ENCODE assay signal across 8 cellular contexts in the genomic region with DNA sequence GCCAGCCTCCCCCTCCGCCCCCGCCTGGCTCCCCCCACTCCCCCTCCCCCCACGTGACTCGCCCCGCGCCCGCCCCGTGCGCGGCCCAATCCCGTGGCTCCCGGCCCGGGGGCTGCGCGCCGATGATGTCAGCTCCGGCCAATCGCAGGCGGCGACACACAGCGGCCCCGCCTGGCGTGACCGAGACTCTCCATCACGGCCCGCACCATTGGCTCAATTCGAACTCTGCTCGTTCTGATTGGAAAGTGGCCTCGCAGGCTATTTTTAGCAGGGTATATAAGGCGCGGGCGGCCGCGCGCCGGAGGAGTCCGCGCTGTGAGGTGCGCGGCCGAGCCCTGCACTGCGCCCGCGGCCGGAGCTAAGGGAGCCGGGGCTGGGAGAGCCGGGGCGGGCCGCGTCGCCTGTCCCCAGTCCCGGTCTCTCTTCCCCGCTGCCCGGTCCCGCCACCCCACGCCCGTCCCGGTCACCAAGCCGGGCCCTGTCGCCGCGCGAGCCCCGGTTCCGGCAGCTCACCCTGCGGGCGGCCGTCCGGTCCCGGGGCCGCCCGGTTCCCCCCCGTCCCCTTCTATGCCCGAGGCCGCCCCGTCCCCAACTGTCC.
DNase-seq lines count a peak whose midpoint lies in the region; ATAC-seq lines count a peak whose summit lies in the region.

No MANE protein-coding gene starts in this region.

- H3K27ac ChIP-seq in caudate nucleus (ENCODE audit: low read depth, low read length) = peak overlapping the region; percentile 98

- DNase-seq in AML-193 (lab: John Stamatoyannopoulos, UW) (peak; percentile 87 to 92), NCI-H345 (lab: John Stamatoyannopoulos, UW) (peak; percentile 96), caudate nucleus (lab: John Stamatoyannopoulos, UW) (peak; percentile 67 to 99 (median 96)), islet precursor cell (peak; percentile 99)
- DNase-seq in activated CD4-positive, CD25-positive, alpha-beta regulatory T cell (lab: John Stamatoyannopoulos, UW) = peak; percentile 97 to 99 (median 98)
- DNase-seq in stimulated activated CD4-positive, alpha-beta T cell treated with anti-CD3 and anti-CD28 coated beads, Interleukin-12 subunit alpha, Interleukin-12 subunit beta, amount 100 ng/mL, for 4 hours = peak; percentile 99

- peak; percentile 58 for ATAC-seq in GM19043 (IDR thresholded peaks at IDR 0.05; ENCODE audit: low read depth, unreplicated experiment)
- ATAC-seq in HG03342 (IDR thresholded peaks at IDR 0.05; ENCODE audit: unreplicated experiment) = peak; percentile 68

Comparison
In these comparisons a context has a peak if more than half of its experiments do, and no peak if none do; other contexts are left out.
1. Peak in every context shown above with its lines: DNase-seq, ATAC-seq and H3K27ac ChIP-seq.